14 cellular contexts compared by ENCODE assay signal in the genomic region with DNA sequence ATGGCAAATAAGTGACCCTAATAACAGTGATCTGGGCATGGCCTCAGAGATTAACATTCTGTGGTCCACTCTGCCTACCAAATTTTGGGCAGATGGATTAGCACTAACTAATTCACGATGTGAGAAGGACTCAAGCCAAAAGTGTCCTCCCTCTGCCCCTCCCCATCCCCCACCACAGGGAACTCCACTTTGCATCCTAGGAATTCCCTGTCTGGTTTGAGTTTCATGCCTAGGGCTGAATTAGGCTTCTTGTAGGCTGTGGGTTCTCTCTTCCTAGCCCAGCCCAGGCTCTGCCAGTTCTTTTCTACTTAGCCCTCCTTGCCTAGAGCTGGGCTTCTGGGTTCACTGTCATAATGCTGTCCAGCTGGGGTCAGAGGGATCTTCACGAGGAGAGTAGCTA.
DNase-seq lines count a peak whose midpoint lies in the region; ATAC-seq and TF ChIP-seq lines count a peak whose summit lies in the region.
"Had no signal": no experiment of that assay in that cellular context is flagged by ENCODE, and none has a peak within 500 bp of the region (broad histone marks: within the 10 kb centered on the region; RNA-seq: fewer than 3 reads in every experiment).

No MANE protein-coding gene starts in this region.

- H2AFZ ChIP-seq in smooth muscle cell (ENCODE audit: low read depth) = no peak overlapping the region

- peak; percentile 82 for DNase-seq in ELF-1 (ENCODE audit: low read depth, low spot score)
- DNase-seq in smooth muscle cell (lab: John Stamatoyannopoulos, UW; ENCODE audit: unreplicated experiment) = no peak
- DNase-seq in NCI-H774 (lab: John Stamatoyannopoulos, UW) = no peak
- DNase-seq in stimulated activated CD4-positive, alpha-beta T cell treated with anti-CD3 and anti-CD28 coated beads, Interleukin-4, amount 100 ng/mL, for 24 hours = no peak
- DNase-seq: activated naive CD4-positive, alpha-beta T cell; hypothalamus; NCI-H187; SIG-M5; stimulated activated CD8-positive, alpha-beta memory T cell treated with anti-CD3 and anti-CD28 coated beads, Interleukin-4, amount 100 ng/mL, for 48 hours had no signal

- peaks cover 57% of the 10 kb centered on the region for H3K79me2 ChIP-seq in smooth muscle cell (ENCODE audit: low read depth)

- H3K36me3 Mint-ChIP-seq in activated T-helper 17 cell treated with anti-CD3 and anti-CD28 coated beads, Interleukin-2, amount 50 U/mL, for 72 hours (ENCODE audit: low read depth) = peaks cover 60% of the 10 kb centered on the region

- peaks cover 1% of the 10 kb centered on the region for H3F3A ChIP-seq in smooth muscle cell (ENCODE audit: low read depth)

- H3K27me3 Mint-ChIP-seq in activated T-helper 17 cell treated with anti-CD3 and anti-CD28 coated beads, Interleukin-2, amount 50 U/mL, for 72 hours = no peaks in the 10 kb centered on the region

- no peaks in the 10 kb centered on the region for H3K9me3 Mint-ChIP-seq in activated T-helper 17 cell treated with anti-CD3 and anti-CD28 coated beads, Interleukin-2, amount 50 U/mL, for 72 hours

- H3K9me3 ChIP-seq in iPS-20b (ENCODE audit: insufficient read depth, low read depth, low read length) = no peaks in the 10 kb centered on the region
- no peaks in the 10 kb centered on the region for H3K9me3 ChIP-seq in smooth muscle cell (replicated peaks; ENCODE audit: low read depth)
- H3K9me3 ChIP-seq: BLaER1 treated with 17β-estradiol and CSF1 and Interleukin-3, amounts not matched to agents 10 nM and 100 nM had no signal

- H3K36me3 ChIP-seq in iPS-20b (ENCODE audit: insufficient read depth, low read depth, low read length) (no peaks in the 10 kb centered on the region), smooth muscle cell (ENCODE audit: low read depth) (no peaks in the 10 kb centered on the region)

- H3K27ac ChIP-seq in iPS-20b (ENCODE audit: low read length) (no peak overlapping the region), smooth muscle cell (ENCODE audit: low read depth) (peak overlapping the region; percentile 95)

- no peaks in the 10 kb centered on the region for H3K27me3 ChIP-seq in iPS-20b (ENCODE audit: insufficient read depth, low read length)
- no peaks in the 10 kb centered on the region for H3K27me3 ChIP-seq in smooth muscle cell (ENCODE audit: low read depth)
- H3K27me3 ChIP-seq: BLaER1 treated with 17β-estradiol and CSF1 and Interleukin-3, amounts not matched to agents 10 nM and 100 nM had no signal

- H3K4me1 ChIP-seq in iPS-20b (ENCODE audit: insufficient read depth, low read length) (peaks cover 11% of the 10 kb centered on the region), smooth muscle cell (ENCODE audit: low read depth) (no peaks in the 10 kb centered on the region)

- ATAC-seq in activated T-helper 17 cell treated with anti-CD3 and anti-CD28 coated beads, Interleukin-2, amount 50 U/mL, for 72 hours (replicated peaks) = no peak
- no peak for ATAC-seq in HG03439 (IDR thresholded peaks at IDR 0.05; ENCODE audit: unreplicated experiment)
- ATAC-seq in HG02852 (IDR thresholded peaks at IDR 0.05; ENCODE audit: unreplicated experiment) = no peak

- no peak overlapping the region for H3K4me3 Mint-ChIP-seq in activated T-helper 17 cell treated with anti-CD3 and anti-CD28 coated beads, Interleukin-2, amount 50 U/mL, for 72 hours

- no peak for TF ChIP-seq CTCF in smooth muscle cell (IDR thresholded peaks at IDR 0.05; ENCODE audit: borderline replicate concordance, insufficient read depth, poor library complexity, severe bottlenecking)

- peak overlapping the region; percentile 63 for H3K27ac Mint-ChIP-seq in activated T-helper 17 cell treated with anti-CD3 and anti-CD28 coated beads, Interleukin-2, amount 50 U/mL, for 72 hours

- peak overlapping the region; percentile 10; the same call in 1 of the 2 replicates for H3K4me3 ChIP-seq in iPS-20b (ENCODE audit: low read length)
- no peak overlapping the region for H3K4me3 ChIP-seq in smooth muscle cell
- H3K4me3 ChIP-seq: BLaER1 treated with 17β-estradiol and CSF1 and Interleukin-3, amounts not matched to agents 10 nM and 100 nM had no signal

- H3K9ac ChIP-seq in iPS-20b (ENCODE audit: low read depth, low read length) (peak overlapping the region; percentile 20; the same call in 1 of the 2 replicates), smooth muscle cell (ENCODE audit: low read depth) (no peak overlapping the region)
- H3K9ac ChIP-seq: BLaER1 treated with 17β-estradiol and CSF1 and Interleukin-3, amounts not matched to agents 10 nM and 100 nM had no signal

- H3K4me1 Mint-ChIP-seq in activated T-helper 17 cell treated with anti-CD3 and anti-CD28 coated beads, Interleukin-2, amount 50 U/mL, for 72 hours = peaks cover 50% of the 10 kb centered on the region

- no peak overlapping the region for H3K4me2 ChIP-seq in smooth muscle cell
- H3K4me2 ChIP-seq: BLaER1 treated with 17β-estradiol and CSF1 and Interleukin-3, amounts not matched to agents 10 nM and 100 nM had no signal

- 17% methylated on average over 2 of the region's 2 CpGs for WGBS in smooth muscle cell (ENCODE audit: low lambda C conversion rate)

- peaks cover 86% of the 10 kb centered on the region for H4K20me1 ChIP-seq in smooth muscle cell (ENCODE audit: low read depth)
